Comparison of ENCODE assay signal across 5 cellular contexts in the genomic region with DNA sequence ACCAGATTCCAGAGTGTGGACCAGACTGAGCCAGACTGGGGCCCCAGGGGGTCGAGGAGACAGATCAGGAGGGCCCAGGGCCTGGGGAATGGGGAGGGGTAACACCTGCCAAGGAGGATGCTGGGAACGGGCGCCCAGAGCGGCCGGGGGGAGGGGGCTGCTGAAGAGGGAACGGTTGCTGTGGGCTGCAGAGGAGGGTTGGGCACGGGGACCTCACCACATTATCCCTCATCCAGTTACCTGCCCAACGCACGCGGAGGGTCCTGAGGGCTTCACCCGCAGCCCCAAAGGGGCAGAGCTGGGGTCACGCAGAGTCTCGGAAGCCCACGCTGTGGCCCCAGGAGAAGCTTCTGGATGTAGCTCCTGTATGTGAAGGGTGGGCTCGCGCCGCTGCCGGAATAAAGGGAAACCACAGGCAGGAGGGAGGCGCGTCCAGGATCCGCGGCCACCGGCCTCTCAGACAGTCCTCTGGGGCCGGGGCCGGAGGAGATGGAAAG. TPM values are rescaled to one million over a fixed set of nuclear protein-coding genes. Genes with fewer than 3 reads are reported as not detected.
DNase-seq lines count a peak whose midpoint lies in the region; ATAC-seq and TF ChIP-seq lines count a peak whose summit lies in the region.

No MANE protein-coding gene starts in this region.

- TF ChIP-seq CTCF in cardiac fibroblast (IDR thresholded peaks at IDR 0.05; ENCODE audit: low read depth, low read length) (no peak), omental fat pad (IDR thresholded peaks at IDR 0.05) (no peak)

- in situ Hi-C loops in KBM-7 (cut with MboI; ENCODE audit: low pct_unique_long_range_greater_than_20kb, low sequenced_read_pairs), result loop anchor here (10.0 kb wide), 2 partner anchors 45 to 265 kb away; no protein-coding TSS in a partner anchor

- H3K4me3 ChIP-seq in cardiac fibroblast (replicated peaks in 1 of 2; ENCODE audit: low read depth in 2 of 2, low read length in 2 of 2), result peak overlapping the region; percentile 54 to 70

- peak; percentile 45 for DNase-seq in KBM-7
- DNase-seq in cardiac fibroblast (ENCODE audit: low read depth in 2 of 2), result no peak
- DNase-seq in omental fat pad (ENCODE audit: low spot score), result no peak
- DNase-seq in mesenteric fat pad (ENCODE audit: low spot score), result no peak

- peak; percentile 12 for ATAC-seq in omental fat pad (ENCODE audit: low FRiP score)
- no peak for ATAC-seq in GM21528 (IDR thresholded peaks at IDR 0.05; ENCODE audit: low FRiP score, unreplicated experiment)

RNA-seq across cellular contexts. Expression of a gene that starts 0.9 kb away (rescaled TPM):
- total RNA-seq in omental fat pad (10 to 100 TPM; 21.2 to 38.3 (median 31.9) TPM), mesenteric fat pad (23.8 TPM)

RNA-seq across cellular contexts. Expression of a gene that starts 14.2 kb away (rescaled TPM):
- total RNA-seq in omental fat pad (10 to 100 TPM; 18.3 to 43.1 (median 28.4) TPM), mesenteric fat pad (42.3 TPM)

RNA-seq across cellular contexts. Expression of a gene that starts 29.4 kb away (rescaled TPM):
- total RNA-seq in omental fat pad, result 1 to 10 TPM; 1.3 to 1.8 (median 1.6) TPM
- 1.9 TPM for total RNA-seq in mesenteric fat pad

RNA-seq across cellular contexts. Expression of a gene that starts 44.9 kb away (rescaled TPM):
- total RNA-seq in omental fat pad (10 to 100 TPM; 32.7 to 52.2 (median 33.5) TPM), mesenteric fat pad (27.6 TPM)

RNA-seq across cellular contexts. Expression of a gene that starts 51.2 kb away (rescaled TPM):
- total RNA-seq in omental fat pad, result 10 to 100 TPM; 18.4 to 53.8 (median 23.6) TPM
- 24.4 TPM for total RNA-seq in mesenteric fat pad
